Comparison of ENCODE assay signal across 1 cellular context in the genomic region with DNA sequence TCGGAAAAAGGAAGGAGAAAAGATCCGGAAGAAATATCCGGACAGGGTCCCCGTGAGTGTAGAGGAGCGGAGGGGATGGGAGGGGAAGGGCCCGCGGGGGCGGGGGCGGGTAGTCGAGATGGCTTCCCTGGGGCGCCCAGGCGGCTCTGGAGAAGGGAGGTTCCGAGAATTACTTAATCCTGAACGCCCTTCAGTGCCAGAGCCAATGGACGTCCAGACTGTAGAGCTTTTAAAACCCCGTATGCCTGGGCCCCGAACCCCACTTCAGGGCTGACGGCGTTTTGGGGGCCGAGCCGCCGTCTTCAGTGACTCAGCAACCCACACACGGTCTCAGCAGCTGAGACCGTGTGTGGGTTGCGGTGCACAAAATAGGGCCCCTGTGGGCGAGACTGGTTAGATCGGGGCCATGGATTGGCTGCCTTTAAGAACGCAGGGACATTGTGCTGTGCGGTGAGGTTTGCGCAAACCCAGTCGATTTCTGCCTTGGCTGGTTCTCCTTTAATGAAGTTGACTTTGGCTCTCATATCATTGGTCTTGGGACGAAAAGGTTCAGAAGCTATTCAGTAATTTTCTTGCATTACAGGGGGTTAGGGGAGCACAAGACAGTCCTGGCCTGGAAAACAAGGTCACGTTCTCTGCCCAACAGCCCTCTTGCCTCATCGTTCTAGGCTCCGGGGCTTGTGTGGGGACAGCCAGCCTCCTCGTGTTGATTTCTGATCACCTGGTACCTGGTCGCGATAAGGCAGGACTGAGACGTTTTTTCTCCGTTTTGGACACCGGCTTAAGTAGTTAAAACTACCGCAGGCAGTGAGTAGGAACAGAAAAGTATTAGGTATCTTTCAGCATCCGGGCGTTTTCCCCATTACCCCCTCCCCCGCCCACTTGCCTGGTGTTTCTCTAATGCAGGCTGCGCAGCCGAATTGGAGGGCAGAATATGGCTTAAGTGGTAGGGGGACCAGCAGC.
TF ChIP-seq lines count a peak whose summit lies in the region.

No MANE protein-coding gene starts in this region.

TF ChIP-seq in HEK293, 187 proteins besides CTCF, POLR2A, EP300 and RAD21 (continued from another document):
- TF ChIP-seq, protein P1, sequence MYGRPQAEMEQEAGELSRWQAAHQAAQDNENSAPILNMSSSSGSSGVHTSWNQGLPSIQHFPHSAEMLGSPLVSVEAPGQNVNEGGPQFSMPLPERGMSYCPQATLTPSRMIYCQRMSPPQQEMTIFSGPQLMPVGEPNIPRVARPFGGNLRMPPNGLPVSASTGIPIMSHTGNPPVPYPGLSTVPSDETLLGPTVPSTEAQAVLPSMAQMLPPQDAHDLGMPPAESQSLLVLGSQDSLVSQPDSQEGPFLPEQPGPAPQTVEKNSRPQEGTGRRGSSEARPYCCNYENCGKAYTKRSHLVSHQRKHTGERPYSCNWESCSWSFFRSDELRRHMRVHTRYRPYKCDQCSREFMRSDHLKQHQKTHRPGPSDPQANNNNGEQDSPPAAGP (tag by site-specific recombination; IDR thresholded peaks at IDR 0.05) = 0 out of 2 replicates have a peak, but pooled peaks have one; percentile 11
- TF ChIP-seq ZBTB20 (tag by site-specific recombination; IDR thresholded peaks at IDR 0.05) = peak; percentile 61
